Comparison of ENCODE assay signal across 17 cellular contexts in genomic region chr19:4807188-4807587, GRCh38.
DNase-seq lines count a peak whose midpoint lies in the region; ATAC-seq and TF ChIP-seq lines count a peak whose summit lies in the region.
"Had no signal": no experiment of that assay in that cellular context is flagged by ENCODE, and none has a peak within 500 bp of the region (broad histone marks: within the 10 kb centered on the region; RNA-seq: fewer than 3 reads in every experiment).

No MANE protein-coding gene starts in this region.

- no peaks in the 10 kb centered on the region for H3K36me3 ChIP-seq in brain microvascular endothelial cell (replicated peaks)
- H3K36me3 ChIP-seq: breast epithelium, gastroesophageal sphincter, MG63 had no signal

- peak; percentile 40 for DNase-seq in GM12865 (ENCODE audit: low read depth)
- DNase-seq in NOMO-1 treated with DMSO at 0.1 percent for 48 hours (lab: John Stamatoyannopoulos, UW; ENCODE audit: unreplicated experiment): peak; percentile 82
- peak in 17 of 61 donors; percentile 6 to 56 (median 33) for DNase-seq in caudate nucleus (lab: John Stamatoyannopoulos, UW)
- peak; percentile 79 for DNase-seq in pons (ENCODE audit: low spot score)
- DNase-seq in NK-92 (lab: John Stamatoyannopoulos, UW; ENCODE audit: unreplicated experiment): no peak
- DNase-seq in ecto neural progenitor cell (ENCODE audit: low spot score): no peak
- no peak for DNase-seq in brain microvascular endothelial cell
- DNase-seq: activated naive CD4-positive, alpha-beta T cell treated with anti-CD3 and anti-CD28 coated beads, Interleukin-2, amount 10 ng/mL, durations not matched to agents 7 days and 5 days; CD4-positive, CD25-positive, alpha-beta regulatory T cell; endodermal cell; kidney; MG63; NCI-H2227 treated with DMSO at 0.1 percent for 48 hours; nephron progenitor cell had no signal

- no peak for ATAC-seq in GM18517 (IDR thresholded peaks at IDR 0.05; ENCODE audit: unreplicated experiment)
- ATAC-seq: gastroesophageal sphincter had no signal

- no peak for TF ChIP-seq CTCF in GM12865 (IDR thresholded peaks at IDR 0.05; ENCODE audit: insufficient read depth, low read depth, low read length, missing control alignments)
- TF ChIP-seq CTCF in brain microvascular endothelial cell (IDR thresholded peaks at IDR 0.05; ENCODE audit: low read depth, low read length, missing control alignments): no peak

- in situ Hi-C loops in brain microvascular endothelial cell (cut with HindIII; ENCODE audit: low pct_ligation_motif_present, low sequenced_read_pairs): no loop called here

- H3K27ac ChIP-seq in caudate nucleus (ENCODE audit: low read depth, low read length) (peak overlapping the region; percentile 26), brain microvascular endothelial cell (no peak overlapping the region)
- H3K27ac ChIP-seq: breast epithelium, gastroesophageal sphincter had no signal

- H3K27me3 ChIP-seq in brain microvascular endothelial cell (replicated peaks): no peaks in the 10 kb centered on the region
- H3K27me3 ChIP-seq: breast epithelium, gastroesophageal sphincter, MG63 had no signal

- H3K4me3 ChIP-seq in GM12865 (ENCODE audit: low read depth, low read length) (no peak overlapping the region), brain microvascular endothelial cell (ENCODE audit: low read depth, low read length) (no peak overlapping the region)
- H3K4me3 ChIP-seq: breast epithelium, gastroesophageal sphincter, MG63 had no signal

Comparison
In these comparisons a context has a peak if more than half of its experiments do, and no peak if none do; other contexts are left out.
1. DNase-seq: peak in GM12865 (single experiment), NOMO-1 treated with DMSO at 0.1 percent for 48 hours (single experiment) and pons (single experiment); none in NK-92 (single experiment), ecto neural progenitor cell (single experiment) and brain microvascular endothelial cell (single experiment).